12 cellular contexts compared by ENCODE assay signal in the genomic region with DNA sequence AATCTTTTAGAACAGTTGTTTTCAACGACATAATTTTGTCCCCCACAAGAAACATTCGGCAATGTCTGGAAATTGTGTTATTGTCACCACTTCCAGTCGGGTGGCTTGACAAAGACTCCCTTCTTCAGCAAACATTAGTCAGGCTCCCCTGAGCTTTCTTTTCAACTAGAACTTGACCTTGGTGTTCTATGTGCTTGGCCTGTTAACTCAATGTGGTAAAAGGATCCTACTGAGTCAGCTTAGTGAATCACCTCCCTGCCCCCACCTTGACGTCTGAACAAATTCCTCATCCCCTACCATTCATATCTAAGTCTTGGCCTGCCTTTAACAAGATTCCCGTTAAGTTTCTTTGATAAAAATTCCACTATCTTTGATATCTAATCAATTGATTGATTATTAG.
DNase-seq lines count a peak whose midpoint lies in the region.
"Had no signal": no experiment of that assay in that cellular context is flagged by ENCODE, and none has a peak within 500 bp of the region (broad histone marks: within the 10 kb centered on the region; RNA-seq: fewer than 3 reads in every experiment).

No MANE protein-coding gene starts in this region.

- no peaks in the 10 kb centered on the region for H3K4me1 Mint-ChIP-seq in immature natural killer cell

- H3K27ac ChIP-seq in epithelial cell of prostate = peak overlapping the region; percentile 58

- DNase-seq in H4 (ENCODE audit: low spot score) = peak; percentile 2
- DNase-seq in RPMI7951 (ENCODE audit: low read depth) = peak; percentile 65
- DNase-seq in epithelial cell of prostate (ENCODE audit: low read depth, low spot score) = peak; percentile 78
- peak; percentile 94 for DNase-seq in non-pigmented ciliary epithelial cell (ENCODE audit: low read depth)
- DNase-seq in ureter (ENCODE audit: low spot score) = no peak
- no peak for DNase-seq in SIG-M5 (lab: John Stamatoyannopoulos, UW)
- no peak for DNase-seq in immature natural killer cell
- DNase-seq in DMS153 treated with DMSO at 0.1 percent for 48 hours (lab: John Stamatoyannopoulos, UW; ENCODE audit: unreplicated experiment) = no peak
- DNase-seq: activated CD4-positive, alpha-beta T cell treated with anti-CD3 and anti-CD28 coated beads for 48 hours; activated gamma-delta T cell; NCI-H524 treated with DMSO at 0.1 percent for 48 hours had no signal

- H3K27ac Mint-ChIP-seq in immature natural killer cell = no peak overlapping the region
- H3K27ac Mint-ChIP-seq: dendritic cell treated with granulocyte-macrophage colony-stimulating factor and Interleukin-4, amounts not matched to agents 40 ng/mL and 50 ng/mL, for 4 days had no signal

- H3K27me3 Mint-ChIP-seq in immature natural killer cell (ENCODE audit: low read depth in 3 of 3) = no peaks in the 10 kb centered on the region
- H3K27me3 Mint-ChIP-seq: dendritic cell treated with granulocyte-macrophage colony-stimulating factor and Interleukin-4, amounts not matched to agents 40 ng/mL and 50 ng/mL, for 4 days had no signal

- peaks cover 5 to 59% (median 22%) of the 10 kb centered on the region in 6 donors for H3K9me3 Mint-ChIP-seq in immature natural killer cell
- H3K9me3 Mint-ChIP-seq: dendritic cell treated with granulocyte-macrophage colony-stimulating factor and Interleukin-4, amounts not matched to agents 40 ng/mL and 50 ng/mL, for 4 days had no signal

- H3K4me3 Mint-ChIP-seq in immature natural killer cell = no peak overlapping the region
- H3K4me3 Mint-ChIP-seq: dendritic cell treated with granulocyte-macrophage colony-stimulating factor and Interleukin-4, amounts not matched to agents 40 ng/mL and 50 ng/mL, for 4 days had no signal

- H3K36me3 Mint-ChIP-seq in immature natural killer cell = no peaks in the 10 kb centered on the region

Comparison
In these comparisons a context has a peak if more than half of its experiments do, and no peak if none do; other contexts are left out.
1. DNase-seq: peak in H4 (single experiment), RPMI7951 (single experiment), epithelial cell of prostate (single experiment) and non-pigmented ciliary epithelial cell (single experiment); none in ureter (single experiment), SIG-M5 (single experiment), immature natural killer cell (0 of 3) and DMS153 treated with DMSO at 0.1 percent for 48 hours (single experiment).